Comparison of ENCODE assay signal across 8 cellular contexts in the genomic region with DNA sequence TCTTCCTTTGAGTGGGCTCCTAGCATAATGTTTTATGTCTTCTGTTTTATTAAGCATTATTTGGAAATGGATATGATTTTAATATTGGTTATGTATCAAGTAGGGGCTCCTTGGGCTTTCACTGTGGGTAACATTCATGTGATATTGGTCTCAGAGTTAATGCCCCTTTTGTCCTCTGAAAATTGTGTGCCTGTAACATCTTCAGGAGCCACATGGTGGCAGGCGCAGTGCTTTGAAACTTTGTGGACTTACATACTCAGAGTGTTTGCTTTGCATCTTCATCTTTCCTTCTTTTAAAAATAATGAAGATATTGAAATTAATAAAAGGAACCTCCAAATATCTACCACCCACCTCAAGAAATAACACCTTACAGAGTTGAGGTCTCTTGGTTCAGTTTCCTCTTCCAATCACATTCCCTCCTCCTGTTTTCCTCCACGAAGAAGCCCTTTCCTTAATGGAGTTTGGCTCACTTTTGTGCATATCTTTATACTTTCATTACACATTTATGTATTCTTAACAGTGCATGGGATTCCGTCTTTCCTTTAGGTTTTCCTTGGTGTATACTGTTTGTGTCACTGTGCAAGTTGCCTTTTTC.
DNase-seq lines count a peak whose midpoint lies in the region; ATAC-seq and TF ChIP-seq lines count a peak whose summit lies in the region.

No MANE protein-coding gene starts in this region.

- no peaks in the 10 kb centered on the region for H3K9me3 ChIP-seq in MM.1S (replicated peaks; ENCODE audit: insufficient read depth, low read length)
- H3K9me3 ChIP-seq in fibroblast of lung (ENCODE audit: control insufficient read depth, insufficient read depth, low read depth, low read length): no peaks in the 10 kb centered on the region
- no peaks in the 10 kb centered on the region for H3K9me3 ChIP-seq in prostate gland

- no peaks in the 10 kb centered on the region for H3K9me3 Mint-ChIP-seq in WTC11

- no peak overlapping the region for H3K4me3 Mint-ChIP-seq in WTC11

- H3K27ac ChIP-seq in MM.1S (ENCODE audit: low read length): peak overlapping the region; percentile 39; the same call in 1 of the 2 replicates
- H3K27ac ChIP-seq in fibroblast of lung (ENCODE audit: insufficient read depth, low read length): no peak overlapping the region
- no peak overlapping the region for H3K27ac ChIP-seq in prostate gland

- H3K27me3 ChIP-seq in MM.1S (replicated peaks; ENCODE audit: insufficient read depth, low read length) (no peaks in the 10 kb centered on the region), fibroblast of lung (ENCODE audit: control insufficient read depth, insufficient read depth, low read length) (no peaks in the 10 kb centered on the region), prostate gland (replicated peaks; ENCODE audit: insufficient read depth) (no peaks in the 10 kb centered on the region)

- no peak overlapping the region for H3K4me3 ChIP-seq in MM.1S (ENCODE audit: low read length)
- H3K4me3 ChIP-seq in fibroblast of lung (replicated peaks in 1 of 4; ENCODE audit: control extremely low read depth in 1 of 4, insufficient read depth in 1 of 4, low read depth in 3 of 4, low read length in 4 of 4): no peak overlapping the region
- no peak overlapping the region for H3K4me3 ChIP-seq in prostate gland

- POLR2A ChIA-PET in WTC11 (lab: Charles Lee): interaction anchor here (0.6 kb wide), 1 partner anchor 14 kb away, joined by 5 read pairs; no protein-coding TSS in a partner anchor

- H3K9ac ChIP-seq in MM.1S (ENCODE audit: low read length) (peak overlapping the region; percentile 14; the same call in 1 of the 2 replicates), fibroblast of lung (ENCODE audit: insufficient read depth, low read length) (no peak overlapping the region)

- peaks cover 24% of the 10 kb centered on the region for H3K4me1 Mint-ChIP-seq in WTC11

- CTCF ChIA-PET in WTC11 (lab: Charles Lee): interaction anchor here (0.7 to 6.4 kb wide), 5 partner anchors 9 to 376 kb away, joined by 3 to 65 read pairs (median 6); no protein-coding TSS in a partner anchor

- TF ChIP-seq CTCF in MM.1S (IDR thresholded peaks at IDR 0.05; ENCODE audit: low read length) (peak; percentile 78), WTC11 (IDR thresholded peaks at IDR 0.05) (no peak), fibroblast of lung (conservative IDR thresholded peaks at IDR 0.05 in 1 of 2, IDR thresholded peaks at IDR 0.05 in 1 of 2; ENCODE audit: low read depth in 1 of 2, low read length in 2 of 2) (peak; percentile 75 to 78), prostate gland (IDR thresholded peaks at IDR 0.05) (peak; percentile 28 to 85 (median 62))

- DNase-seq in NCI-H2227 (lab: John Stamatoyannopoulos, UW; ENCODE audit: unreplicated experiment): peak; percentile 10
- no peak for DNase-seq in NCI-H2227 treated with DMSO at 0.1 percent for 48 hours (lab: John Stamatoyannopoulos, UW)
- DNase-seq in MM.1S: peak; percentile 76
- peak; percentile 25 for DNase-seq in WTC11 (ENCODE audit: low spot score)
- DNase-seq in fibroblast of lung (ENCODE audit: low read depth in 2 of 2): peak; percentile 41 to 67
- peak; percentile 36 for DNase-seq in prostate gland (ENCODE audit: low spot score)

- H3K4me1 ChIP-seq in MM.1S (ENCODE audit: low read length) (peaks cover 71% of the 10 kb centered on the region), fibroblast of lung (ENCODE audit: control insufficient read depth, extremely low read depth, insufficient read depth, low read length) (peaks cover 4% of the 10 kb centered on the region), prostate gland (replicated peaks) (peaks cover 9% of the 10 kb centered on the region)

- peak; percentile 72 for ATAC-seq in WTC11
- no peak for ATAC-seq in HG03521 (IDR thresholded peaks at IDR 0.05; ENCODE audit: unreplicated experiment)
- no peak for ATAC-seq in GM18517 (IDR thresholded peaks at IDR 0.05; ENCODE audit: unreplicated experiment)

- H3K9me2 ChIP-seq in MM.1S (replicated peaks; ENCODE audit: insufficient read depth, low read length): no peaks in the 10 kb centered on the region

- no peaks in the 10 kb centered on the region for H3K36me3 ChIP-seq in MM.1S (replicated peaks; ENCODE audit: insufficient read depth, low read length)
- H3K36me3 ChIP-seq in fibroblast of lung (ENCODE audit: control insufficient read depth, insufficient read depth, low read length): no peaks in the 10 kb centered on the region
- no peaks in the 10 kb centered on the region for H3K36me3 ChIP-seq in prostate gland

- H3K4me2 ChIP-seq in MM.1S (ENCODE audit: low read depth, low read length): 0 out of 2 replicates have a peak overlapping the region, but pooled peaks have one; percentile 3
- H3K4me2 ChIP-seq in fibroblast of lung (ENCODE audit: extremely low read depth, insufficient read depth, low read length): no peak overlapping the region

- H3K27ac Mint-ChIP-seq in WTC11: no peak overlapping the region; the same call in 1 of the 2 replicates

- WGBS in prostate gland: 49% methylated on average over 3 of the region's 3 CpGs

- TF ChIP-seq POLR2A in prostate gland (IDR thresholded peaks at IDR 0.05): no peak

- no peaks in the 10 kb centered on the region for H3K27me3 Mint-ChIP-seq in WTC11 (ENCODE audit: low read depth)

- intact Hi-C loops in prostate gland (cut with DNase I): loop anchor here (1.0 kb wide), 1 partner anchor 28 kb away; no protein-coding TSS in a partner anchor

- no peaks in the 10 kb centered on the region for H3K36me3 Mint-ChIP-seq in WTC11

- peaks cover 54% of the 10 kb centered on the region for H3F3A ChIP-seq in MM.1S (ENCODE audit: insufficient read depth, low read length)

- peaks cover 72% of the 10 kb centered on the region for H3K79me2 ChIP-seq in MM.1S (ENCODE audit: low read length)
- peaks cover 26% of the 10 kb centered on the region for H3K79me2 ChIP-seq in fibroblast of lung (ENCODE audit: control insufficient read depth, insufficient read depth, low read length)

- H2AFZ ChIP-seq in MM.1S (ENCODE audit: low read length) (no peak overlapping the region), fibroblast of lung (ENCODE audit: low read length) (no peak overlapping the region)

- H4K20me1 ChIP-seq in MM.1S (ENCODE audit: insufficient read depth, low read length) (no peaks in the 10 kb centered on the region), fibroblast of lung (ENCODE audit: control insufficient read depth, extremely low read depth, insufficient read depth, low read length) (no peaks in the 10 kb centered on the region)

TF ChIP-seq in WTC11, 78 proteins besides CTCF, POLR2A, EP300 and RAD21:
- no peak for TF ChIP-seq TP53 (CRISPR knock-in tag; IDR thresholded peaks at IDR 0.05)
- TF ChIP-seq FOXK1 (CRISPR knock-in tag; IDR thresholded peaks at IDR 0.05): no peak
- no peak for TF ChIP-seq ZNF219 (CRISPR knock-in tag; IDR thresholded peaks at IDR 0.05; ENCODE audit: borderline replicate concordance)
- no peak for TF ChIP-seq GRHL2 (CRISPR knock-in tag; IDR thresholded peaks at IDR 0.05; ENCODE audit: insufficient replicate concordance, severe bottlenecking)
